27 cellular contexts compared by ENCODE assay signal in the genomic region with DNA sequence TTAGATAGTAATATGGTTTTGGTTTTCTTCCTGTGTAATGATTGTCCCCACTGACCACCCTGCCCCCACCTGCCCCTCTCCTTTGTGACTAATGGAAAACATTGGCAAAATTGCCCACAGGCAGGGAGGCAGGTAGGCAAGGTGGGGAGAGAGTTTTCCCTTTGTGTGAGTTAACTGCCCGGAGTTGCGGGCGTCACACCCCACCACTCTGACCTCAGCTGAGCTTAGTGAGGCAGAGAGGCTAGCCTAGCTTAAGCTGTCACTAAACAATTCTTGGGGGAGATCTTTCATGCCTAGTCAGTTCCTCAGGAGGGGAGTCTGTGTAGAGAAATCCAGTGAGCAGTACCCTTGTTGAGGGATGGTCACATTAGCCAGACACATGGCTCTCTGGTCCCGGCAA.
DNase-seq lines count a peak whose midpoint lies in the region; ATAC-seq, FAIRE-seq and TF ChIP-seq lines count a peak whose summit lies in the region.
"Had no signal": no experiment of that assay in that cellular context is flagged by ENCODE, and none has a peak within 500 bp of the region (broad histone marks: within the 10 kb centered on the region; RNA-seq: fewer than 3 reads in every experiment).

No MANE protein-coding gene starts in this region.

- H3K79me2 ChIP-seq in H9 (ENCODE audit: insufficient read depth, low read length) (no peaks in the 10 kb centered on the region), K562 (ENCODE audit: control insufficient read depth, insufficient read depth, low read length) (no peaks in the 10 kb centered on the region; the same call in 2 of the 3 replicates)
- H3K79me2 ChIP-seq: parathyroid adenoma had no signal

- no peak overlapping the region for H2BK20ac ChIP-seq in H9 (ENCODE audit: low read depth, low read length, poor library complexity, severe bottlenecking)

- H3K27ac Mint-ChIP-seq in activated T-cell treated with anti-CD3 and anti-CD28 coated beads, Interleukin-2, amount 50 U/mL, for 72 hours = no peak overlapping the region
- H3K27ac Mint-ChIP-seq in H9 = no peak overlapping the region
- H3K27ac Mint-ChIP-seq in neural crest cell (ENCODE audit: unreplicated experiment) = no peak overlapping the region
- H3K27ac Mint-ChIP-seq: CD14-positive monocyte; HFFc6; stimulated activated naive CD8-positive, alpha-beta T cell treated with anti-CD3 and anti-CD28 coated beads, Interleukin-15, amount 100 ng/mL, for 72 hours; T-cell had no signal

- H4K8ac ChIP-seq in H9 (replicated peaks; ENCODE audit: insufficient read length, low read depth, low read length) = no peak overlapping the region

- CTCF ChIA-PET in K562 (lab: Yijun Ruan, JAX; ENCODE audit: low intra/inter-chr PET ratio) = no interaction called here

- no peak overlapping the region for H3K4ac ChIP-seq in H9 (ENCODE audit: low read depth, low read length)

- H3K36me3 Mint-ChIP-seq in activated T-cell treated with anti-CD3 and anti-CD28 coated beads, Interleukin-2, amount 50 U/mL, for 72 hours (ENCODE audit: insufficient read depth in 2 of 2) = peaks cover 10 to 16% of the 10 kb centered on the region in 2 donors
- H3K36me3 Mint-ChIP-seq in H9 (ENCODE audit: insufficient read depth in 1 of 3, low read depth in 3 of 3) (peaks cover 5 to 9% (median 7%) of the 10 kb centered on the region in 3 experiments), neural crest cell (ENCODE audit: low read depth) (no peaks in the 10 kb centered on the region)
- H3K36me3 Mint-ChIP-seq: CD14-positive monocyte had no signal

- POLR2A ChIA-PET in K562 (lab: Yijun Ruan, JAX) = interaction anchor here (0.6 to 1.1 kb wide), 2 partner anchors 19 to 21 kb away, joined by 3 read pairs; no protein-coding TSS in a partner anchor

- H3K4me1 Mint-ChIP-seq in activated T-cell treated with anti-CD3 and anti-CD28 coated beads, Interleukin-2, amount 50 U/mL, for 72 hours (ENCODE audit: low read depth) = peaks cover 69% of the 10 kb centered on the region
- peaks cover 65% of the 10 kb centered on the region in 2 experiments for H3K4me1 Mint-ChIP-seq in H9
- peaks cover 50% of the 10 kb centered on the region for H3K4me1 Mint-ChIP-seq in neural crest cell

- no peaks in the 10 kb centered on the region for H3K23me2 ChIP-seq in H9 (ENCODE audit: insufficient read length, low read depth, low read length, poor library complexity, severe bottlenecking)

- TF ChIP-seq POLR2A in K562 (conservative IDR thresholded peaks at IDR 0.05) = no peak
- no peak for TF ChIP-seq POLR2A in prostate gland (IDR thresholded peaks at IDR 0.05)

- H3K36me3 ChIP-seq in K562 (ENCODE audit: control insufficient read depth, insufficient read depth, low read length) = no peaks in the 10 kb centered on the region
- no peaks in the 10 kb centered on the region for H3K36me3 ChIP-seq in prostate gland
- H3K36me3 ChIP-seq: breast epithelium, heart right ventricle, left ventricle myocardium inferior, tibial nerve had no signal

- no peak overlapping the region for H3K56ac ChIP-seq in H9 (ENCODE audit: insufficient read length, low read depth, low read length)

- H2AK5ac ChIP-seq in H9 (ENCODE audit: insufficient read length, low read length) = no peak overlapping the region

- H3K4me3 ChIP-seq in K562 (no peak overlapping the region), prostate gland (no peak overlapping the region)
- H3K4me3 ChIP-seq: breast epithelium, heart right ventricle, left ventricle myocardium inferior, tibial nerve had no signal

- H3K9me3 Mint-ChIP-seq in activated T-cell treated with anti-CD3 and anti-CD28 coated beads, Interleukin-2, amount 50 U/mL, for 72 hours = peaks cover 0 to 2% of the 10 kb centered on the region in 2 donors
- peaks cover 64 to 69% of the 10 kb centered on the region in 2 experiments for H3K9me3 Mint-ChIP-seq in H9
- peaks cover 4% of the 10 kb centered on the region for H3K9me3 Mint-ChIP-seq in neural crest cell
- H3K9me3 Mint-ChIP-seq: HFFc6, T-cell had no signal

- H3K27me3 ChIP-seq in H9 (ENCODE audit: insufficient read depth, low read length) (no peaks in the 10 kb centered on the region), K562 (ENCODE audit: control insufficient read depth in 2 of 2, insufficient read depth in 2 of 2, low read length in 2 of 2) (no peaks in the 10 kb centered on the region), prostate gland (replicated peaks; ENCODE audit: insufficient read depth) (no peaks in the 10 kb centered on the region)
- H3K27me3 ChIP-seq: tibial nerve had no signal

- FAIRE-seq in K562 (lab: Jason Lieb, UNC) = no peak
- FAIRE-seq: G401.6 had no signal

- H4K20me1 ChIP-seq in H9 (ENCODE audit: control insufficient read depth, insufficient read depth, insufficient read length) (no peaks in the 10 kb centered on the region), K562 (replicated peaks; ENCODE audit: control insufficient read depth, insufficient read depth, low read length) (no peaks in the 10 kb centered on the region)

- no peak overlapping the region for H4K91ac ChIP-seq in H9 (ENCODE audit: insufficient read length, low read depth, low read length)

- H3T11ph ChIP-seq in H9 (ENCODE audit: low read length) = no peak overlapping the region

- H3K27ac ChIP-seq in H9 (ENCODE audit: insufficient read length, low read depth, low read length) = no peak overlapping the region
- H3K27ac ChIP-seq in K562 (ENCODE audit: extremely low read depth, low read depth, low read length) = no peak overlapping the region; the same call in 2 of the 3 replicates
- H3K27ac ChIP-seq in prostate gland = no peak overlapping the region
- H3K27ac ChIP-seq: breast epithelium, parathyroid adenoma, tibial nerve had no signal

- H3K9ac ChIP-seq in H9 (ENCODE audit: extremely low read depth, insufficient read length, low read length) (no peak overlapping the region), K562 (ENCODE audit: insufficient read depth in 1 of 2, low read depth in 2 of 2, low read length in 2 of 2) (peak overlapping the region; percentile 25 to 35; a peak in 2 of 4 replicates)
- H3K9ac ChIP-seq: parathyroid adenoma had no signal

- H3K4me1 ChIP-seq in H9 (ENCODE audit: insufficient read depth, low read length) (peaks cover 29% of the 10 kb centered on the region; the same call in 1 of the 2 replicates), K562 (replicated peaks in 1 of 2; ENCODE audit: control insufficient read depth in 2 of 2, insufficient read depth in 2 of 2, low read length in 2 of 2) (peaks cover 29 to 74% of the 10 kb centered on the region in 2 experiments), prostate gland (replicated peaks) (no peaks in the 10 kb centered on the region)
- H3K4me1 ChIP-seq: breast epithelium, parathyroid adenoma had no signal

- no peak for ATAC-seq in activated T-cell treated with anti-CD3 and anti-CD28 coated beads, Interleukin-2, amount 50 U/mL, for 72 hours (replicated peaks in 1 of 2)
- ATAC-seq in K562 = no peak
- ATAC-seq: Panc1; sciatic nerve; stimulated activated naive CD8-positive, alpha-beta T cell treated with anti-CD3 and anti-CD28 coated beads, Interleukin-15, amount 100 ng/mL, for 72 hours; T-cell had no signal

- H2AFZ ChIP-seq in H9 (ENCODE audit: low read length) = no peak overlapping the region
- no peak overlapping the region for H2AFZ ChIP-seq in K562 (ENCODE audit: low read depth, low read length)
- H2AFZ ChIP-seq: parathyroid adenoma had no signal

- H3K4me2 ChIP-seq in H9 (ENCODE audit: insufficient read depth, insufficient read length, low read length) (peak overlapping the region; percentile 4), K562 (ENCODE audit: insufficient read depth, low read length) (no peak overlapping the region)

- no peaks in the 10 kb centered on the region for H3K9me1 ChIP-seq in K562 (ENCODE audit: control insufficient read depth, insufficient read depth, low read length)

- no peaks in the 10 kb centered on the region for H3K79me1 ChIP-seq in H9 (ENCODE audit: insufficient read depth, low read depth, low read length, poor library complexity, severe bottlenecking)

- no peak overlapping the region for H2BK120ac ChIP-seq in H9 (ENCODE audit: low read depth, low read length, poor library complexity, severe bottlenecking)

- no peak overlapping the region for H3K18ac ChIP-seq in H9 (ENCODE audit: insufficient read length, low read depth, low read length)

- no peak overlapping the region for H4K5ac ChIP-seq in H9 (ENCODE audit: insufficient read length, low read depth, low read length)

- H2BK5ac ChIP-seq in H9 (ENCODE audit: insufficient read length, low read length) = no peak overlapping the region

- H3K9me3 ChIP-seq in H9 (ENCODE audit: control insufficient read depth, low read depth, low read length) = no peaks in the 10 kb centered on the region
- no peaks in the 10 kb centered on the region for H3K9me3 ChIP-seq in K562 (replicated peaks; ENCODE audit: control insufficient read depth, insufficient read depth, low read depth, low read length)
- no peaks in the 10 kb centered on the region for H3K9me3 ChIP-seq in prostate gland
- H3K9me3 ChIP-seq: breast epithelium, heart right ventricle, left ventricle myocardium inferior, tibial nerve had no signal

- DNase-seq in activated T-cell treated with anti-CD3 and anti-CD28 coated beads, Interleukin-2, amount 50 U/mL, for 72 hours = no peak
- DNase-seq in activated T-cell treated with anti-CD3 and anti-CD28 coated beads for 4 hours (no peak), H9 (no peak), K562 (ENCODE audit: extremely low read depth in 1 of 4, low spot score in 3 of 4) (no peak), neural crest cell (ENCODE audit: low read depth, low spot score) (no peak), AG08396 (ENCODE audit: low spot score) (no peak), prostate gland (ENCODE audit: low spot score) (no peak), iPS-NIHi7 (ENCODE audit: extremely low spot score) (no peak)
- DNase-seq: activated naive CD4-positive, alpha-beta T cell; amygdala; effector CD8-positive, alpha-beta T cell; foreskin fibroblast; heart right ventricle; HFFc6; left ventricle myocardium inferior; NCI-H1436 treated with DMSO at 0.1 percent for 48 hours; NK-92 treated with Interleukin-12 subunit alpha and Interleukin-12 subunit beta, amount 100 ng/mL, for 24 hours; SIG-M5; stimulated activated naive CD8-positive, alpha-beta T cell treated with anti-CD3 and anti-CD28 coated beads, Interleukin-15, amount 100 ng/mL, for 72 hours; T-cell had no signal

- no peak for TF ChIP-seq RAD21 in K562 (CRISPR knock-in tag; conservative IDR thresholded peaks at IDR 0.05 in 1 of 2, IDR thresholded peaks at IDR 0.05 in 1 of 2)

- intact Hi-C loops in K562 (cut with micrococcal nuclease) = loop anchor here (10.0 kb wide), 1 partner anchor 118 kb away; no protein-coding TSS in a partner anchor
- intact Hi-C loops in prostate gland (cut with DNase I) = no loop called here

- in situ Hi-C loops in K562 (cut with MboI) = no loop called here

- no peak overlapping the region for H3K14ac ChIP-seq in H9 (ENCODE audit: insufficient read depth, low read length)

- no peak for TF ChIP-seq EP300 in K562 (IDR thresholded peaks at IDR 0.05; ENCODE audit: low read length)

- no CpG with 5 or more reads among the region's 4 CpGs for WGBS in H9 (ENCODE audit: extremely low coverage, insufficient read length, low lambda C conversion rate)
- WGBS in K562 (ENCODE audit: insufficient coverage, low coverage, missing lambda C conversion rate) = 73% methylated on average over 4 of the region's 4 CpGs
- WGBS in prostate gland = 80% methylated on average over 1 of the region's 4 CpGs

- peaks cover 5% of the 10 kb centered on the region for H3K27me3 Mint-ChIP-seq in activated T-cell treated with anti-CD3 and anti-CD28 coated beads, Interleukin-2, amount 50 U/mL, for 72 hours (ENCODE audit: low read depth)
- H3K27me3 Mint-ChIP-seq in H9 (ENCODE audit: low read depth) (no peaks in the 10 kb centered on the region), neural crest cell (ENCODE audit: low read depth) (no peaks in the 10 kb centered on the region)
- H3K27me3 Mint-ChIP-seq: stimulated activated naive CD8-positive, alpha-beta T cell treated with anti-CD3 and anti-CD28 coated beads, Interleukin-15, amount 100 ng/mL, for 72 hours had no signal

- H2BK12ac ChIP-seq in H9 (ENCODE audit: insufficient read length, low read depth, low read length) = no peak overlapping the region

- H2BK15ac ChIP-seq in H9 (ENCODE audit: low read depth, low read length) = no peak overlapping the region

- BruUV-seq in K562 (replicated peaks; lab: Mats Ljungman, UMichigan) = no TSS peak

- TF ChIP-seq CTCF in H9 (conservative IDR thresholded peaks at IDR 0.05) = no peak
- TF ChIP-seq CTCF in K562 (IDR thresholded peaks at IDR 0.05 in 2 of 3, conservative IDR thresholded peaks at IDR 0.05 in 1 of 3; ENCODE audit: insufficient read depth in 2 of 3, low read depth in 1 of 3, low read length in 3 of 3) = no peak
- no peak for TF ChIP-seq CTCF in neural crest cell (conservative IDR thresholded peaks at IDR 0.05)
- no peak for TF ChIP-seq CTCF in prostate gland (IDR thresholded peaks at IDR 0.05)

- H3K23ac ChIP-seq in H9 (ENCODE audit: insufficient read length, low read depth, low read length) = no peak overlapping the region

- H3K4me3 Mint-ChIP-seq in activated T-cell treated with anti-CD3 and anti-CD28 coated beads, Interleukin-2, amount 50 U/mL, for 72 hours = peak overlapping the region; percentile 93 to 96
- no peak overlapping the region for H3K4me3 Mint-ChIP-seq in H9
- peak overlapping the region; percentile 10 for H3K4me3 Mint-ChIP-seq in neural crest cell
- H3K4me3 Mint-ChIP-seq: CD14-positive monocyte, HFFc6 had no signal

Comparison
In these comparisons a context has a peak if more than half of its experiments do, and no peak if none do; other contexts are left out.
1. H3K4me3 Mint-ChIP-seq: peak in activated T-cell treated with anti-CD3 and anti-CD28 coated beads, Interleukin-2, amount 50 U/mL, for 72 hours (2 of 2) and neural crest cell (single experiment); none in H9 (0 of 2).